Comparison of ENCODE assay signal across 8 cellular contexts in the genomic region with DNA sequence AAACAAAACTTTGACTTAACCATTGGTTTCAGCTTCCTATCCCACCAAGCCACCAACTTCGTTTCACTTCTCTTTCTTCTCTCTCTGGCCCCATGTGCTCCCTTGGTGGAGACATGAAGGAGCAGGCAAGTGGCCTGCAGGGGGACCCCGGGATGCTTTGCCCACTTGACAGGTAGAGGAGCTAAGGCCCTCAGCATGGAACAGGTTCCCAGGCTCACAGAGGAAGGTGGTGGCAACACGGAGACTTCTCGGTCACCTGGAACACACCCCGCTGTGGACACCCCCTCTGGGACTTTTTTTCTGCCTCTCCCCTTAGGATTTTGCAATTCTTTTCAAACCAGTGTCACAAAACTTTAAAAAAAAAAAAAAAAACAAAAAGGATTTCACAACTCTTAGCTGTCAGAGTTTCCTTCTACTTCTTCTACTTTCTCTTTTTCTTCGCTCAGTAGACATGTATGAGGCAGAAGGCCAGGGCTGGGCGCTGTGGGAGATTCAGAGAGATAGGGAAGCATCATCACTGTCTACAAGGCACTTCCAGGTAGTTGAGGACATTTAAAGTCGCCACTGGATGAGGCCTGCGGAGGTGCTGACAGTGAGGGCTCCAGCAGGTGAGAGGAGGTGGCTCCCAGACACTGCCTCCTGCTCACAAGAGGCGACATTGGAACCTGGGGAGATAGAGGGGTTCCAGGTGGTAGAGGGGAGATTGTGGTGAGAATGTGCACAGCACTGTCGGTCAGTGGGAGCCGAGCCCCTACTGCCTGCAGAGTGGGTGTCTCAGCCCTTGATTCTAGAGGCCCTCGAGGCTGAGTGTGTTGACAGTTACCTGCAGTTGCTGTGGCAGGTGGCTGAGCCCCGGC.
DNase-seq lines count a peak whose midpoint lies in the region; ATAC-seq, FAIRE-seq and TF ChIP-seq lines count a peak whose summit lies in the region.

No MANE protein-coding gene starts in this region.

- peak overlapping the region; percentile 26 for H3K4me2 ChIP-seq in GM12878 (ENCODE audit: control insufficient read depth, insufficient read depth)

- no peaks in the 10 kb centered on the region for H3K79me2 ChIP-seq in GM12878 (ENCODE audit: control insufficient read depth, insufficient read depth, low read length)

- ATAC-seq in GM18502 (IDR thresholded peaks at IDR 0.05; ENCODE audit: poor library complexity, unreplicated experiment) (peak; percentile 90), GM21515 (IDR thresholded peaks at IDR 0.05; ENCODE audit: unreplicated experiment) (peak; percentile 87), GM12878 (peak; percentile 99)

- intact Hi-C loops in GM12878 (cut with micrococcal nuclease; ENCODE audit: unreplicated experiment), result loop anchor here (2.0 to 5.0 kb wide), 2 partner anchors 20 to 119 kb away; partner anchors contain the start of gene GCH1

- in situ Hi-C loops in GM12878 (cut with MboI), result no loop called here

- no peaks in the 10 kb centered on the region for H4K20me1 ChIP-seq in GM12878 (ENCODE audit: control insufficient read depth, insufficient read depth)

- H3K36me3 Mint-ChIP-seq in nephron progenitor cell (ENCODE audit: low read depth), result no peaks in the 10 kb centered on the region

- no TSS peak for BruUV-seq in GM12878 (replicated peaks; lab: Mats Ljungman, UMichigan)

- TF ChIP-seq CTCF in GM12878 (IDR thresholded peaks at IDR 0.05 in 2 of 3, conservative IDR thresholded peaks at IDR 0.05 in 1 of 3; ENCODE audit: control insufficient read depth in 2 of 3, extremely low read depth in 1 of 3, insufficient read depth in 1 of 3, low read depth in 3 of 3, low read length in 3 of 3), result peak; percentile 59 to 76 (median 66)
- no peak for TF ChIP-seq CTCF in nephron progenitor cell (IDR thresholded peaks at IDR 0.05)

- no peaks in the 10 kb centered on the region; the same call in 2 of the 3 replicates for H3K9me3 ChIP-seq in GM12878 (replicated peaks; ENCODE audit: control insufficient read depth, insufficient read depth, low read length)

- no peak overlapping the region for H3K27ac ChIP-seq in GM12878 (ENCODE audit: control insufficient read depth, insufficient read depth)

- H3K4me1 ChIP-seq in GM12878 (ENCODE audit: control insufficient read depth, insufficient read depth, low read length), result peaks cover 10% of the 10 kb centered on the region

- 64% methylated on average over 14 of the region's 14 CpGs for whole genome bisulfite sequencing in GM12878 (ENCODE audit: insufficient coverage, insufficient replicate concordance, low lambda C conversion rate, missing lambda C conversion rate)

- H3K4me3 ChIP-seq in GM12878, result no peak overlapping the region

- no peaks in the 10 kb centered on the region for H3K9me3 Mint-ChIP-seq in nephron progenitor cell

- H3K4me1 Mint-ChIP-seq in nephron progenitor cell, result peaks cover 14% of the 10 kb centered on the region

- TF ChIP-seq POLR2A in GM12878 (IDR thresholded peaks at IDR 0.05; ENCODE audit: low read depth, low read length), result no peak

- TF ChIP-seq RAD21 in GM12878 (IDR thresholded peaks at IDR 0.05; ENCODE audit: insufficient read depth, low read depth, low read length), result peak; percentile 67

- peak; percentile 48 for DNase-seq in HuH-7 (ENCODE audit: low spot score)
- DNase-seq in GM12878 (ENCODE audit: low read depth, low spot score), result no peak
- peak; percentile 22 for DNase-seq in nephron progenitor cell
- DNase-seq in NCI-H526 treated with DMSO at 0.1 percent for 48 hours (lab: John Stamatoyannopoulos, UW), result no peak
- DNase-seq in activated gamma-delta T cell treated with Interleukin-2 at 50 U/mL for 16 hours, result no peak
- no peak for DNase-seq in NCI-H226

- SMC1A ChIA-PET in GM12878 (lab: Charles Lee; ENCODE audit: uncharacterized antibody, unreplicated experiment), result interaction anchor here (0.7 to 1.8 kb wide), 9 partner anchors 8 to 219 kb away, joined by 3 to 7 read pairs (median 4); no protein-coding TSS in a partner anchor

- no peak overlapping the region for H3K9ac ChIP-seq in GM12878 (ENCODE audit: control insufficient read depth, insufficient read depth, low read length)

- H3K27me3 ChIP-seq in GM12878 (replicated peaks in 1 of 2; ENCODE audit: control insufficient read depth in 2 of 2, insufficient read depth in 2 of 2, low read length in 1 of 2), result no peaks in the 10 kb centered on the region

- peak overlapping the region; percentile 32 for H3K27ac Mint-ChIP-seq in nephron progenitor cell

- H3K27me3 Mint-ChIP-seq in nephron progenitor cell (ENCODE audit: low read depth, poor library complexity), result peaks cover 7% of the 10 kb centered on the region

- FAIRE-seq in GM12878 (lab: Jason Lieb, UNC), result peak; percentile 92

- RAD21 ChIA-PET in GM12878 (lab: Charles Lee; ENCODE audit: unreplicated experiment), result interaction anchor here (0.7 to 1.7 kb wide), 5 partner anchors 9 to 219 kb away, joined by 3 to 6 read pairs (median 3); no protein-coding TSS in a partner anchor

- H2AFZ ChIP-seq in GM12878 (ENCODE audit: control insufficient read depth, low read depth, low read length), result no peak overlapping the region

- 0 out of 4 replicates have a peak, but pooled peaks of 1 of the 2 experiments have one; percentile 42 for TF ChIP-seq EP300 in GM12878 (IDR thresholded peaks at IDR 0.05; ENCODE audit: borderline replicate concordance in 1 of 2, control insufficient read depth in 1 of 2, low read depth in 2 of 2, low read length in 2 of 2)

- CTCF ChIA-PET in GM12878 (lab: Yijun Ruan, JAX), result interaction anchor here (0.6 to 2.1 kb wide), 15 partner anchors 8 to 431 kb away, joined by 3 to 13 read pairs (median 4); no protein-coding TSS in a partner anchor

- POLR2A ChIA-PET in GM12878 (lab: Charles Lee), result no interaction called here

- H3K36me3 ChIP-seq in GM12878 (ENCODE audit: control insufficient read depth in 2 of 2, insufficient read depth in 2 of 2, low read length in 1 of 2), result no peaks in the 10 kb centered on the region

- H3K4me3 Mint-ChIP-seq in nephron progenitor cell, result no peak overlapping the region

TF ChIP-seq in GM12878, 131 proteins besides CTCF, POLR2A, EP300 and RAD21 (continues in another document):
- peak; percentile 61; the same call in 1 of the 2 replicates for TF ChIP-seq YY1 (IDR thresholded peaks at IDR 0.05; ENCODE audit: low read depth, low read length)
- peak; percentile 81 for TF ChIP-seq IKZF1 (conservative IDR thresholded peaks at IDR 0.05)
- TF ChIP-seq, protein P1, sequence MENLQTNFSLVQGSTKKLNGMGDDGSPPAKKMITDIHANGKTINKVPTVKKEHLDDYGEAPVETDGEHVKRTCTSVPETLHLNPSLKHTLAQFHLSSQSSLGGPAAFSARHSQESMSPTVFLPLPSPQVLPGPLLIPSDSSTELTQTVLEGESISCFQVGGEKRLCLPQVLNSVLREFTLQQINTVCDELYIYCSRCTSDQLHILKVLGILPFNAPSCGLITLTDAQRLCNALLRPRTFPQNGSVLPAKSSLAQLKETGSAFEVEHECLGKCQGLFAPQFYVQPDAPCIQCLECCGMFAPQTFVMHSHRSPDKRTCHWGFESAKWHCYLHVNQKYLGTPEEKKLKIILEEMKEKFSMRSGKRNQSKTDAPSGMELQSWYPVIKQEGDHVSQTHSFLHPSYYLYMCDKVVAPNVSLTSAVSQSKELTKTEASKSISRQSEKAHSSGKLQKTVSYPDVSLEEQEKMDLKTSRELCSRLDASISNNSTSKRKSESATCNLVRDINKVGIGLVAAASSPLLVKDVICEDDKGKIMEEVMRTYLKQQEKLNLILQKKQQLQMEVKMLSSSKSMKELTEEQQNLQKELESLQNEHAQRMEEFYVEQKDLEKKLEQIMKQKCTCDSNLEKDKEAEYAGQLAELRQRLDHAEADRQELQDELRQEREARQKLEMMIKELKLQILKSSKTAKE (IDR thresholded peaks at IDR 0.05; ENCODE audit: low read depth, poor library complexity, severe bottlenecking), result no peak
- no peak for TF ChIP-seq ZNF274 (IDR thresholded peaks at IDR 0.05; ENCODE audit: insufficient read depth, insufficient read length)
- TF ChIP-seq ETV6 (conservative IDR thresholded peaks at IDR 0.05 in 1 of 2, IDR thresholded peaks at IDR 0.05 in 1 of 2; ENCODE audit: borderline replicate concordance in 1 of 2, low read depth in 1 of 2), result peak in 1 of 2 experiments; percentile 97; a peak in 2 of 4 replicates
- no peak for TF ChIP-seq PAX8 (IDR thresholded peaks at IDR 0.05)
- TF ChIP-seq RCOR1 (conservative IDR thresholded peaks at IDR 0.05; ENCODE audit: low read depth, low read length), result 0 out of 2 replicates have a peak, but pooled peaks have one; percentile 60
- TF ChIP-seq, protein P2, sequence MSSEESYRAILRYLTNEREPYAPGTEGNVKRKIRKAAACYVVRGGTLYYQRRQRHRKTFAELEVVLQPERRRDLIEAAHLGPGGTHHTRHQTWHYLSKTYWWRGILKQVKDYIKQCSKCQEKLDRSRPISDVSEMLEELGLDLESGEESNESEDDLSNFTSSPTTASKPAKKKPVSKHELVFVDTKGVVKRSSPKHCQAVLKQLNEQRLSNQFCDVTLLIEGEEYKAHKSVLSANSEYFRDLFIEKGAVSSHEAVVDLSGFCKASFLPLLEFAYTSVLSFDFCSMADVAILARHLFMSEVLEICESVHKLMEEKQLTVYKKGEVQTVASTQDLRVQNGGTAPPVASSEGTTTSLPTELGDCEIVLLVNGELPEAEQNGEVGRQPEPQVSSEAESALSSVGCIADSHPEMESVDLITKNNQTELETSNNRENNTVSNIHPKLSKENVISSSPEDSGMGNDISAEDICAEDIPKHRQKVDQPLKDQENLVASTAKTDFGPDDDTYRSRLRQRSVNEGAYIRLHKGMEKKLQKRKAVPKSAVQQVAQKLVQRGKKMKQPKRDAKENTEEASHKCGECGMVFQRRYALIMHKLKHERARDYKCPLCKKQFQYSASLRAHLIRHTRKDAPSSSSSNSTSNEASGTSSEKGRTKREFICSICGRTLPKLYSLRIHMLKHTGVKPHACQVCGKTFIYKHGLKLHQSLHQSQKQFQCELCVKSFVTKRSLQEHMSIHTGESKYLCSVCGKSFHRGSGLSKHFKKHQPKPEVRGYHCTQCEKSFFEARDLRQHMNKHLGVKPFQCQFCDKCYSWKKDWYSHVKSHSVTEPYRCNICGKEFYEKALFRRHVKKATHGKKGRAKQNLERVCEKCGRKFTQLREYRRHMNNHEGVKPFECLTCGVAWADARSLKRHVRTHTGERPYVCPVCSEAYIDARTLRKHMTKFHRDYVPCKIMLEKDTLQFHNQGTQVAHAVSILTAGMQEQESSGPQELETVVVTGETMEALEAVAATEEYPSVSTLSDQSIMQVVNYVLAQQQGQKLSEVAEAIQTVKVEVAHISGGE (CRISPR knock-in tag; IDR thresholded peaks at IDR 0.05), result no peak
- 0 out of 2 replicates have a peak, but pooled peaks have one; percentile 15 for TF ChIP-seq MEF2A (IDR thresholded peaks at IDR 0.05; ENCODE audit: insufficient read depth, low read depth, low read length)

Comparison
In these comparisons a context has a peak if more than half of its experiments do, and no peak if none do; other contexts are left out.
1. DNase-seq: peak in HuH-7 (single experiment) and nephron progenitor cell (single experiment); none in GM12878 (single experiment), NCI-H526 treated with DMSO at 0.1 percent for 48 hours (single experiment), activated gamma-delta T cell treated with Interleukin-2 at 50 U/mL for 16 hours (single experiment) and NCI-H226 (single experiment).
2. Peak in every context shown above with its lines, with median percentiles within 50 percentile points of each other: ATAC-seq.